ENCODE assay signal across 7 cellular contexts in the genomic region with DNA sequence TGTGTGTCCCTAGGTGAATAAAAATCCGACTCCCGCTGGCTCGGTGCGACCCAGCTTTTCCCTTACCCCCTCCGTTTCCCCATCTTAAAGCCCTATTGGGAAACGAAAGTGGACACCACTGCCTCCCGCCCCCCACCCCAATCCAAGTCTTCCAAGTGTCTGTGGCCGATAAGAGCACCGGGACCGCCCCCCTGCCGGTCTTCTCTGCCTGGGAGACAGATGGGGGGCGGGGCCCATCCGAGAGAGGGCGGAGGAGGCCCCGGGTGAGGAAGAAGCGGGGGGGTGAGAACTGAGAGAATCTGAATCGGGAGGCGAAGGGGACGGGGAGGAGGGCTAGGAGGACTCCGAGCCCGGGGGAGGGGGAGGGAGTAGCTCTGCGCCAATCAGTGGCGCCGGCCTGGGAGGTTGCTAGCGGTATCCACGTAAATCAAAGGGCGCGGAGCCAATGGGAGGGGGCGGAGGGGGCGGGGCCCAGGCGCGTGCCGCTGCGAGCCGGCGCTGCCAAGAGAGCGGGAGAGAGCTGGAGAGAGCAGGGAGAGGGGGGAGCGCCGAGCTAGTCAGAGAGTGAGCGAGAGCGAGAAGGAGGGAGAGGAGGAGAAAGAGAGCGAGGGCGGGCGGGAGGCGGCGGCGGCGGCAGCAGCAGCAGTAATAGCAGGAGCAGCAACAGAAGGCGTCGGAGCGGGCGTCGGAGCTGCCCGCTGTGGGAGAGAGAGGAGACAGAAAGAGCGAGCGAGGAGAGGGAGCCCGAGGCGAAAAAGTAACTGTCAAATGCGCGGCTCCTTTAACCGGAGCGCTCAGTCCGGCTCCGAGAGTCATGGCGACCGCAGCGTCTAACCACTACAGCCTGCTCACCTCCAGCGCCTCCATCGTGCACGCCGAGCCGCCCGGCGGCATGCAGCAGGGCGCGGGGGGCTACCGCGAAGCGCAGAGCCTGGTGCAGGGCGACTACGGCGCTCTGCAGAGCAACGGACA.
A peak's percentile ranks its signal among the peaks of the same experiment; 100 is the strongest.
DNase-seq lines count a peak whose midpoint lies in the region; ATAC-seq and TF ChIP-seq lines count a peak whose summit lies in the region.

Gene POU3F2, plus strand, starts transcription at position 515 of the 972 bp plus-strand sequence. Its CDS starts 300 bp downstream, at position 815.

- ATAC-seq in GM18519 (IDR thresholded peaks at IDR 0.05; ENCODE audit: low FRiP score, unreplicated experiment) (peak; percentile 61), HG03025 (IDR thresholded peaks at IDR 0.05; ENCODE audit: low FRiP score, unreplicated experiment) (peak; percentile 64)

- no peak for TF ChIP-seq CTCF in WI38 (IDR thresholded peaks at IDR 0.05; ENCODE audit: low read depth, low read length)

- DNase-seq in NCI-H2029 treated with DMSO at 0.1 percent for 48 hours (lab: John Stamatoyannopoulos, UW) (peak; percentile 94), cerebellar cortex (ENCODE audit: low spot score) (peak; percentile 47), kidney glomerular epithelial cell (lab: John Stamatoyannopoulos, UW) (peak; percentile 45)
- peak; percentile 39 to 67 (median 46) for DNase-seq in stimulated activated CD4-positive, alpha-beta T cell treated with anti-CD3 and anti-CD28 coated beads, Interleukin-12 subunit alpha, Interleukin-12 subunit beta, amount 100 ng/mL, for 48 hours (ENCODE audit: low read depth in 2 of 3, low spot score in 1 of 3)

- H3K4me3 ChIP-seq in WI38 (ENCODE audit: low read depth, low read length), result peak within 1 kb of the TSS; percentile 55

Comparison
In these comparisons a context has a peak if more than half of its experiments do, and no peak if none do; other contexts are left out.
1. Peak in every context shown above with its lines: DNase-seq, ATAC-seq and H3K4me3 ChIP-seq.